Comparison of ENCODE assay signal across 15 cellular contexts in the genomic region with DNA sequence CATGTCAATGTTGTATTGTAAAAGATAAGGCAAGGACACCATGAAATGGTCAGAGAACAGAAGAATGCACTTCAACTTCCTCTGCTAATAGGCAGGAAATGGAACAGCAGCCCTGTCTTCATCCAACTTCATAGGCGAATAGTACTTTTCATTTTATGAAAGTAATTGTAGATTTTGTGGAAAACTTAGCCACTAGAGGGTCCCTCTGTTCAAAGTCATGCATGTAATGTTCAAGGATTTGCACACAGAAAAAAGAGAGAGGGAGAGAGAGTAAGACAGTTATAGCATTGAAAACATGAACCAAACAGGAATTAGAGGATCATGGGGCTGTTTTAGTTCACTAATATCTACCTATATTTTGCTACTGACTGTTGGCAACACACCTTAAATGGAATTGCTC.
DNase-seq lines count a peak whose midpoint lies in the region; ATAC-seq and TF ChIP-seq lines count a peak whose summit lies in the region.
"Had no signal": no experiment of that assay in that cellular context is flagged by ENCODE, and none has a peak within 500 bp of the region (broad histone marks: within the 10 kb centered on the region; RNA-seq: fewer than 3 reads in every experiment).

No MANE protein-coding gene starts in this region.

- H3K27me3 ChIP-seq in KMS-11 (ENCODE audit: insufficient read depth, low read depth) (no peaks in the 10 kb centered on the region), adipocyte (replicated peaks; ENCODE audit: control insufficient read depth, insufficient read depth, low read length) (no peaks in the 10 kb centered on the region)

- peaks cover 15% of the 10 kb centered on the region for H3K4me1 Mint-ChIP-seq in osteocyte (ENCODE audit: unreplicated experiment)
- no peaks in the 10 kb centered on the region for H3K4me1 Mint-ChIP-seq in activated CD8-positive, alpha-beta T cell treated with anti-CD3 and anti-CD28 coated beads for 36 hours (ENCODE audit: low read depth)
- H3K4me1 Mint-ChIP-seq: CD14-positive monocyte had no signal

- no peaks in the 10 kb centered on the region for H3K27me3 Mint-ChIP-seq in osteocyte (ENCODE audit: unreplicated experiment)
- no peaks in the 10 kb centered on the region for H3K27me3 Mint-ChIP-seq in activated CD8-positive, alpha-beta T cell treated with anti-CD3 and anti-CD28 coated beads for 36 hours

- peak overlapping the region; percentile 55 for H3K27ac ChIP-seq in KMS-11
- H3K27ac ChIP-seq: A549, HL-60 had no signal

- H3K9ac ChIP-seq in KMS-11 (no peak overlapping the region), adipocyte (ENCODE audit: low read length) (no peak overlapping the region)

- TF ChIP-seq CTCF in KMS-11 (conservative IDR thresholded peaks at IDR 0.05; ENCODE audit: low read depth, low read length) (no peak), fibroblast of villous mesenchyme (IDR thresholded peaks at IDR 0.05; ENCODE audit: insufficient read depth, low read depth, low read length) (peak; percentile 12), osteocyte (IDR thresholded peaks at IDR 0.05) (peak; percentile 32)
- no peak for TF ChIP-seq CTCF in activated CD8-positive, alpha-beta T cell treated with anti-CD3 and anti-CD28 coated beads for 36 hours (IDR thresholded peaks at IDR 0.05)

- no peaks in the 10 kb centered on the region for H3K79me2 ChIP-seq in KMS-11 (ENCODE audit: insufficient read depth, low read depth)

- ATAC-seq in HG02884 (IDR thresholded peaks at IDR 0.05; ENCODE audit: unreplicated experiment) (no peak), HG02840 (IDR thresholded peaks at IDR 0.05; ENCODE audit: low FRiP score, unreplicated experiment) (no peak)
- ATAC-seq in activated CD8-positive, alpha-beta T cell treated with anti-CD3 and anti-CD28 coated beads for 36 hours = no peak
- ATAC-seq: A549 had no signal

- H3K4me2 ChIP-seq in KMS-11 = peak overlapping the region; percentile 39
- H3K4me2 ChIP-seq: A549 had no signal

- no peak overlapping the region for H3K27ac Mint-ChIP-seq in osteocyte (ENCODE audit: unreplicated experiment)
- H3K27ac Mint-ChIP-seq in activated CD8-positive, alpha-beta T cell treated with anti-CD3 and anti-CD28 coated beads for 36 hours = no peak overlapping the region
- H3K27ac Mint-ChIP-seq: CD14-positive monocyte had no signal

- POLR2A ChIA-PET in activated CD8-positive, alpha-beta T cell treated with anti-CD3 and anti-CD28 coated beads for 36 hours (lab: Charles Lee) = no interaction called here

- intact Hi-C loops in activated CD8-positive, alpha-beta T cell treated with anti-CD3 and anti-CD28 coated beads for 36 hours (cut with micrococcal nuclease) = no loop called here

- peaks cover 39% of the 10 kb centered on the region for H3K4me1 ChIP-seq in KMS-11 (ENCODE audit: low read depth, poor library complexity, severe bottlenecking)
- peaks cover 16% of the 10 kb centered on the region for H3K4me1 ChIP-seq in adipocyte (ENCODE audit: control insufficient read depth, insufficient read depth, low read length)
- H3K4me1 ChIP-seq: A549 had no signal

- no peaks in the 10 kb centered on the region for H4K20me1 ChIP-seq in KMS-11 (ENCODE audit: insufficient read depth)

- H3K9me3 Mint-ChIP-seq in osteocyte (ENCODE audit: unreplicated experiment) = no peaks in the 10 kb centered on the region
- peaks cover 2% of the 10 kb centered on the region for H3K9me3 Mint-ChIP-seq in activated CD8-positive, alpha-beta T cell treated with anti-CD3 and anti-CD28 coated beads for 36 hours

- H3K36me3 Mint-ChIP-seq in osteocyte (ENCODE audit: unreplicated experiment) = no peaks in the 10 kb centered on the region
- no peaks in the 10 kb centered on the region for H3K36me3 Mint-ChIP-seq in activated CD8-positive, alpha-beta T cell treated with anti-CD3 and anti-CD28 coated beads for 36 hours (ENCODE audit: low read depth)
- H3K36me3 Mint-ChIP-seq: CD14-positive monocyte had no signal

- no peak overlapping the region for H3K4me3 Mint-ChIP-seq in osteocyte (ENCODE audit: unreplicated experiment)
- no peak overlapping the region for H3K4me3 Mint-ChIP-seq in activated CD8-positive, alpha-beta T cell treated with anti-CD3 and anti-CD28 coated beads for 36 hours
- H3K4me3 Mint-ChIP-seq: CD14-positive monocyte had no signal

- H3K9me3 ChIP-seq in adipocyte (ENCODE audit: control insufficient read depth, low read length) = no peaks in the 10 kb centered on the region
- H3K9me3 ChIP-seq: A549 had no signal

- peak overlapping the region; percentile 39; the same call in 1 of the 2 replicates for H2AFZ ChIP-seq in KMS-11 (ENCODE audit: low read depth)

- H3K4me3 ChIP-seq in KMS-11 (IDR thresholded peaks at IDR 0.05; ENCODE audit: insufficient read depth, low read depth, low read length) = no peak overlapping the region
- H3K4me3 ChIP-seq in adipocyte (ENCODE audit: low read length) = no peak overlapping the region
- no peak overlapping the region for H3K4me3 ChIP-seq in fibroblast of villous mesenchyme (ENCODE audit: low read depth, low read length)
- H3K4me3 ChIP-seq: A549 had no signal

- DNase-seq in adipocyte (ENCODE audit: low read depth) (peak; percentile 3), fibroblast of villous mesenchyme (ENCODE audit: low read depth) (no peak), osteocyte (ENCODE audit: extremely low spot score, unreplicated experiment) (no peak), HuH-7 (ENCODE audit: low spot score) (no peak)
- DNase-seq in activated CD8-positive, alpha-beta T cell treated with anti-CD3 and anti-CD28 coated beads for 36 hours = no peak
- DNase-seq: COR-L47, NCI-H1436, NCI-H2029 treated with DMSO at 0.1 percent for 48 hours, NCI-H774 had no signal

- CTCF ChIA-PET in activated CD8-positive, alpha-beta T cell treated with anti-CD3 and anti-CD28 coated beads for 36 hours (lab: Charles Lee) = no interaction called here

- H3K36me3 ChIP-seq in KMS-11 (ENCODE audit: insufficient read depth) (no peaks in the 10 kb centered on the region), adipocyte (ENCODE audit: control insufficient read depth, insufficient read depth, low read length, severe bottlenecking) (no peaks in the 10 kb centered on the region)

Comparison
In these comparisons a context has a peak if more than half of its experiments do, and no peak if none do; other contexts are left out.
1. CTCF ChIP-seq: peak in fibroblast of villous mesenchyme (single experiment) and osteocyte (single experiment); none in KMS-11 (single experiment) and activated CD8-positive, alpha-beta T cell treated with anti-CD3 and anti-CD28 coated beads for 36 hours (single experiment).